ENCODE assay signal across 8 cellular contexts in the genomic region with DNA sequence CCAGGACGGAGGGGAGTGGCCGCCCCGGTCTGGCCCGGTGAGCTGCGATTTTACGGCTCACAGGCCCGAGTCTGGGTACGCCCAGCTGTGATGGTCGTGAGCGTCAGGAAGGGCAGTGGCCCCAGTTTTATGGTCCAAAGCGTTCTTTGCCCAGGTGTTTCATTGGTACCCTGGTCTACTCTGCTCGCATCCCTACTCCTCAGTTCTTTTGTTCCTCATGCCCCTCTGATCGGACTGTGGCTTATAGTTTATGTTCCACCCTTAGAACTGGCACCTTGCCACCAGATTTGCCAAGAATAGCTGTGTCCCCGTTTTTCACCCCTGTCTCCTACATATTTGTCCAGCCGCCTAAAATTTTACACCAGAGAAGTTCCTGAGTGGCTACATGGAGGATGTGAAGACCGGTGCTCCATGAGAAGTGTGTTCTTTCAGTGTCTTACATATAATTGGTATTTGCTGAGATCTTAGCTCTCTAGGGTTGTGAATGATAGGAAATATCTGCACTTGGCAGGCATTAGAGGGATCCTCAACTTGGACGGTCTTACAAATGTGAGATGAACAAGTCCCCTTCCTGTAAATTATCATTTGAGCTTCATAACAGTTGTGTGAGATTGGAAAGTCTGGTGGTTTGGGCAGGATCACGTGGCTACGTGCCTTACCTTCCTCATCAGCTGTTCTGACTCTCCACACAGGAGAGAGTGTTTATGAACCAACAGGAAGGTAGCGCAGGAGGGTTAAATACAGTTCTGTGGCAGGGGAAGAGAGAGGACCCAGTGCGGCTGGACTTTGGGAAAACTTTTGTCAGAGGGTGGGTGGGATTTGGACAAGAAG. TPM values are rescaled to one million over a fixed set of nuclear protein-coding genes. Genes with fewer than 3 reads are reported as not detected.
DNase-seq lines count a peak whose midpoint lies in the region; ATAC-seq and TF ChIP-seq lines count a peak whose summit lies in the region.

No MANE protein-coding gene starts in this region.

- H3K27me3 ChIP-seq in CD8-positive, alpha-beta T cell (ENCODE audit: insufficient read depth, low read length), result no peaks in the 10 kb centered on the region
- H3K27me3 ChIP-seq in HL-60 (ENCODE audit: insufficient read depth, poor library complexity, severe bottlenecking) (no peaks in the 10 kb centered on the region), adrenal gland (no peaks in the 10 kb centered on the region), kidney epithelial cell (ENCODE audit: control insufficient read depth, insufficient read depth, low read length) (no peaks in the 10 kb centered on the region)

- H3K9me3 ChIP-seq in CD8-positive, alpha-beta T cell (ENCODE audit: low read length), result no peaks in the 10 kb centered on the region
- no peaks in the 10 kb centered on the region for H3K9me3 ChIP-seq in adrenal gland (replicated peaks in 1 of 3)

- no peaks in the 10 kb centered on the region for H3K9me3 Mint-ChIP-seq in CD8-positive, alpha-beta T cell

- WGBS in adrenal gland, 4 donors, result 13 to 20% (median 15%) methylated on average over 17 to 21 of the region's 21 CpGs

- H3K4me1 ChIP-seq in CD8-positive, alpha-beta T cell (ENCODE audit: insufficient read depth, low read length), result peaks cover 34% of the 10 kb centered on the region
- H3K4me1 ChIP-seq in adrenal gland (replicated peaks in 1 of 2), result peaks cover 35 to 43% of the 10 kb centered on the region in 2 donors

- H3K4me3 ChIP-seq in CD8-positive, alpha-beta T cell (ENCODE audit: low read depth, low read length), result peak overlapping the region; percentile 91
- peak overlapping the region; percentile 87 for H3K4me3 ChIP-seq in HL-60 (replicated peaks; ENCODE audit: insufficient read depth, low read length)
- H3K4me3 ChIP-seq in adrenal gland, result peak overlapping the region in 3 of 4 donors; percentile 17 to 90 (median 73)
- H3K4me3 ChIP-seq in kidney epithelial cell (ENCODE audit: low read depth, low read length), result peak overlapping the region; percentile 83

- no peak for TF ChIP-seq POLR2A in adrenal gland (IDR thresholded peaks at IDR 0.05)

- no peak overlapping the region for H3K27ac Mint-ChIP-seq in CD8-positive, alpha-beta T cell

- no peaks in the 10 kb centered on the region for H3K36me3 ChIP-seq in CD8-positive, alpha-beta T cell (ENCODE audit: insufficient read depth, low read length)
- H3K36me3 ChIP-seq in adrenal gland (replicated peaks in 1 of 2) (no peaks in the 10 kb centered on the region), kidney epithelial cell (ENCODE audit: control insufficient read depth, insufficient read depth, low read length) (no peaks in the 10 kb centered on the region)

- H3K27ac ChIP-seq in CD8-positive, alpha-beta T cell (ENCODE audit: low read depth, low read length), result peak overlapping the region; percentile 85
- H3K27ac ChIP-seq in HL-60 (replicated peaks) (no peak overlapping the region; the same call in 1 of the 2 replicates), adrenal gland (peak overlapping the region; percentile 56 to 96 (median 94)), temporal lobe (ENCODE audit: low read depth, low read length) (peak overlapping the region; percentile 12)

- CTCF ChIA-PET in CD8-positive, alpha-beta T cell (lab: Charles Lee), result no interaction called here

- peak in 2 of 7 experiments; percentile 30 to 58 for DNase-seq in CD8-positive, alpha-beta T cell
- DNase-seq in HL-60 (ENCODE audit: low read depth in 1 of 2, low spot score in 1 of 2), result no peak
- peak in 1 of 7 donors; percentile 30 for DNase-seq in adrenal gland
- no peak for DNase-seq in kidney epithelial cell (ENCODE audit: low read depth)
- DNase-seq in GM20000 (ENCODE audit: low spot score), result no peak
- DNase-seq in NCI-H1436 treated with DMSO at 0.1 percent for 48 hours (lab: John Stamatoyannopoulos, UW), result no peak

- H3K4me1 Mint-ChIP-seq in CD8-positive, alpha-beta T cell (ENCODE audit: low read depth), result peaks cover 31% of the 10 kb centered on the region

- no peaks in the 10 kb centered on the region for H3K27me3 Mint-ChIP-seq in CD8-positive, alpha-beta T cell (ENCODE audit: low read depth)

- intact Hi-C loops in CD8-positive, alpha-beta T cell (cut with DNase I, micrococcal nuclease), result loop anchor here (1.0 to 10.0 kb wide), 8 partner anchors 347 to 1658 kb away; a partner anchor contains a TSS
- intact Hi-C loops in adrenal gland (cut with DNase I), result no loop called here

- TF ChIP-seq CTCF in CD8-positive, alpha-beta T cell (IDR thresholded peaks at IDR 0.05), result no peak
- TF ChIP-seq CTCF in HL-60 (IDR thresholded peaks at IDR 0.05; ENCODE audit: insufficient read depth, low read length), result no peak
- no peak for TF ChIP-seq CTCF in adrenal gland (IDR thresholded peaks at IDR 0.05)
- no peak for TF ChIP-seq CTCF in kidney epithelial cell (IDR thresholded peaks at IDR 0.05; ENCODE audit: insufficient read depth, low read length, poor library complexity, severe bottlenecking)
- TF ChIP-seq CTCF in GM20000 (IDR thresholded peaks at IDR 0.05; ENCODE audit: extremely low read depth, missing control alignments), result no peak

- POLR2A ChIA-PET in CD8-positive, alpha-beta T cell (lab: Charles Lee), result interaction anchor here (0.5 to 2.2 kb wide), 6 partner anchors 12 to 1102 kb away, joined by 3 to 6 read pairs (median 4); a partner anchor contains a TSS

- H3K4me3 Mint-ChIP-seq in CD8-positive, alpha-beta T cell, result no peak overlapping the region

- peak; percentile 9 for ATAC-seq in CD8-positive, alpha-beta T cell
- no peak for ATAC-seq in HG02973 (IDR thresholded peaks at IDR 0.05; ENCODE audit: unreplicated experiment)

- peaks cover 4% of the 10 kb centered on the region for H3K36me3 Mint-ChIP-seq in CD8-positive, alpha-beta T cell

RNA-seq across cellular contexts. Expression of a gene that starts 1.1 kb away (rescaled TPM):
- total RNA-seq in CD8-positive, alpha-beta T cell, result 1 to 10 TPM; 8.3 to 9.3 TPM
- 10 to 100 TPM; 12.9 to 30.5 (median 17.3) TPM for total RNA-seq in adrenal gland
- polyA plus RNA-seq in adrenal gland, result 10 to 100 TPM in 1 of 3 donors, 1 to 10 TPM in 2; 3.3 to 17.0 (median 3.3) TPM
- total RNA-seq in kidney epithelial cell, result 56.5 and 60.5 TPM in 2 replicates
- 149 TPM for total RNA-seq in temporal lobe

Comparison
In these comparisons a context has a peak if more than half of its experiments do, and no peak if none do; other contexts are left out.
1. intact Hi-C loops: an anchor here in CD8-positive, alpha-beta T cell (1.0 to 10.0 kb wide); none called in adrenal gland.